Comparison of ENCODE assay signal across 18 cellular contexts in genomic region chr7:127682140-127682539, GRCh38. TPM values are rescaled to one million over a fixed set of nuclear protein-coding genes. Genes with fewer than 3 reads are reported as not detected.
DNase-seq lines count a peak whose midpoint lies in the region; ATAC-seq, FAIRE-seq and TF ChIP-seq lines count a peak whose summit lies in the region.
"Had no signal": no experiment of that assay in that cellular context is flagged by ENCODE, and none has a peak within 500 bp of the region (broad histone marks: within the 10 kb centered on the region; RNA-seq: fewer than 3 reads in every experiment).

No MANE protein-coding gene starts in this region.

- DNase-seq in activated naive CD4-positive, alpha-beta T cell (lab: John Stamatoyannopoulos, UW), result no peak
- DNase-seq in GM12878 (ENCODE audit: low read depth, low spot score), result no peak
- DNase-seq in stimulated activated effector memory CD8-positive, alpha-beta T cell treated with anti-CD3 and anti-CD28 coated beads, Interleukin-12 subunit alpha, Interleukin-12 subunit beta, amount 100 ng/mL, for 72 hours (ENCODE audit: low spot score in 2 of 2), result no peak
- DNase-seq in GM13976 (ENCODE audit: low spot score), result no peak
- DNase-seq in NCI-H187 (lab: John Stamatoyannopoulos, UW), result no peak
- DNase-seq: C1 segment of cervical spinal cord, DND-41, GF-D8, NCI-H2107, NCI-H526 treated with DMSO at 0.1 percent for 48 hours, OCI-M1, SHP77 treated with DMSO at 0.1 percent for 48 hours had no signal

- POLR2A ChIA-PET in GM12878 (lab: Charles Lee), result no interaction called here

- in situ Hi-C loops in GM12878 (cut with MboI) (no loop called here), GM13976 (cut with MboI; ENCODE audit: low sequenced_read_pairs, unreplicated experiment) (no loop called here)

- no peaks in the 10 kb centered on the region for H3K27me3 Mint-ChIP-seq in activated naive CD4-positive, alpha-beta T cell treated with anti-CD3 and anti-CD28 coated beads, Interleukin-2, amount 50 U/mL, for 24 hours
- H3K27me3 Mint-ChIP-seq: IgD-negative memory B cell had no signal

- no peak for TF ChIP-seq RAD21 in GM12878 (IDR thresholded peaks at IDR 0.05; ENCODE audit: insufficient read depth, low read depth, low read length)

- H3K4me3 ChIP-seq in HUES48 (ENCODE audit: low read depth, low read length) (no peak overlapping the region), GM12878 (no peak overlapping the region)

- RAD21 ChIA-PET in GM12878 (lab: Charles Lee; ENCODE audit: unreplicated experiment), result no interaction called here

- no peak for TF ChIP-seq POLR2A in GM12878 (IDR thresholded peaks at IDR 0.05; ENCODE audit: low read depth, low read length)

- no peaks in the 10 kb centered on the region for H3K9me3 ChIP-seq in HUES48 (ENCODE audit: control insufficient read depth, insufficient read depth, low read length)
- H3K9me3 ChIP-seq in GM12878 (replicated peaks; ENCODE audit: control insufficient read depth, insufficient read depth, low read length), result peaks cover 6% of the 10 kb centered on the region; the same call in 2 of the 3 replicates

- no peak for ATAC-seq in GM12878
- ATAC-seq in stimulated activated effector memory CD8-positive, alpha-beta T cell treated with anti-CD3 and anti-CD28 coated beads, Interleukin-12 subunit alpha, Interleukin-12 subunit beta, amount 100 ng/mL, for 72 hours, result no peak
- ATAC-seq: SK-N-SH treated with all-trans-retinoic acid at 6 μM for 48 hours had no signal

- intact Hi-C loops in GM12878 (cut with micrococcal nuclease; ENCODE audit: unreplicated experiment), result no loop called here

- WGBS in GM12878 (ENCODE audit: insufficient coverage, insufficient replicate concordance, low lambda C conversion rate, missing lambda C conversion rate), result 18% methylated on average over 2 of the region's 2 CpGs

- no peak for TF ChIP-seq EP300 in GM12878 (IDR thresholded peaks at IDR 0.05; ENCODE audit: borderline replicate concordance in 1 of 2, control insufficient read depth in 1 of 2, low read depth in 2 of 2, low read length in 2 of 2)

- peaks cover 89% of the 10 kb centered on the region for H3K79me2 ChIP-seq in GM12878 (ENCODE audit: control insufficient read depth, insufficient read depth, low read length)

- SMC1A ChIA-PET in GM12878 (lab: Charles Lee; ENCODE audit: uncharacterized antibody, unreplicated experiment), result interaction anchor here (1.8 kb wide), 1 partner anchor 10 kb away, joined by 6 read pairs; no protein-coding TSS in a partner anchor

- H3K4me1 ChIP-seq in HUES48 (ENCODE audit: control insufficient read depth, insufficient read depth, low read length), result peaks cover 86% of the 10 kb centered on the region
- peaks cover 40% of the 10 kb centered on the region for H3K4me1 ChIP-seq in GM12878 (ENCODE audit: control insufficient read depth, insufficient read depth, low read length)

- H3K4me3 Mint-ChIP-seq in activated naive CD4-positive, alpha-beta T cell treated with anti-CD3 and anti-CD28 coated beads, Interleukin-2, amount 50 U/mL, for 24 hours, result no peak overlapping the region
- no peak overlapping the region for H3K4me3 Mint-ChIP-seq in stimulated activated effector memory CD8-positive, alpha-beta T cell treated with anti-CD3 and anti-CD28 coated beads, Interleukin-12 subunit alpha, Interleukin-12 subunit beta, amount 100 ng/mL, for 72 hours

- peaks cover 6% of the 10 kb centered on the region; the same call in 1 of the 2 replicates for H4K20me1 ChIP-seq in GM12878 (ENCODE audit: control insufficient read depth, insufficient read depth)

- no peak overlapping the region; the same call in 1 of the 2 replicates for H3K4me2 ChIP-seq in GM12878 (ENCODE audit: control insufficient read depth, insufficient read depth)

- H2AFZ ChIP-seq in GM12878 (ENCODE audit: control insufficient read depth, low read depth, low read length), result no peak overlapping the region

- H3K36me3 ChIP-seq in HUES48 (ENCODE audit: control insufficient read depth, insufficient read depth, low read length) (peaks cover 14% of the 10 kb centered on the region), GM12878 (ENCODE audit: control insufficient read depth in 2 of 2, insufficient read depth in 2 of 2, low read length in 1 of 2) (peaks cover 3 to 11% of the 10 kb centered on the region in 2 experiments)

- TF ChIP-seq CTCF in GM12878 (IDR thresholded peaks at IDR 0.05 in 2 of 3, conservative IDR thresholded peaks at IDR 0.05 in 1 of 3; ENCODE audit: control insufficient read depth in 2 of 3, extremely low read depth in 1 of 3, insufficient read depth in 1 of 3, low read depth in 3 of 3, low read length in 3 of 3), result no peak
- TF ChIP-seq CTCF in GM13976 (IDR thresholded peaks at IDR 0.05; ENCODE audit: borderline replicate concordance, control extremely low read depth, extremely low read depth, insufficient read depth, missing control alignments), result no peak

- H3K4me1 Mint-ChIP-seq in activated naive CD4-positive, alpha-beta T cell treated with anti-CD3 and anti-CD28 coated beads, Interleukin-2, amount 50 U/mL, for 24 hours, result peaks cover 63% of the 10 kb centered on the region
- H3K4me1 Mint-ChIP-seq in stimulated activated effector memory CD8-positive, alpha-beta T cell treated with anti-CD3 and anti-CD28 coated beads, Interleukin-12 subunit alpha, Interleukin-12 subunit beta, amount 100 ng/mL, for 72 hours, result peaks cover 76% of the 10 kb centered on the region

- H3K27me3 ChIP-seq in HUES48 (ENCODE audit: control insufficient read depth, insufficient read depth, low read length) (no peaks in the 10 kb centered on the region), GM12878 (replicated peaks in 1 of 2; ENCODE audit: control insufficient read depth in 2 of 2, insufficient read depth in 2 of 2, low read length in 1 of 2) (no peaks in the 10 kb centered on the region)

- CTCF ChIA-PET in GM12878 (lab: Yijun Ruan, JAX), result interaction anchor here (1.4 kb wide), 1 partner anchor 9 kb away, joined by 3 read pairs; no protein-coding TSS in a partner anchor

- H3K27ac Mint-ChIP-seq in activated naive CD4-positive, alpha-beta T cell treated with anti-CD3 and anti-CD28 coated beads, Interleukin-2, amount 50 U/mL, for 24 hours, result peak overlapping the region; percentile 12
- peak overlapping the region; percentile 8 for H3K27ac Mint-ChIP-seq in stimulated activated effector memory CD8-positive, alpha-beta T cell treated with anti-CD3 and anti-CD28 coated beads, Interleukin-12 subunit alpha, Interleukin-12 subunit beta, amount 100 ng/mL, for 72 hours
- H3K27ac Mint-ChIP-seq: IgD-negative memory B cell had no signal

- H3K27ac ChIP-seq in HUES48 (ENCODE audit: low read depth, low read length) (peak overlapping the region; percentile 1), GM12878 (ENCODE audit: control insufficient read depth, insufficient read depth) (no peak overlapping the region)

- peaks cover 45% of the 10 kb centered on the region for H3K36me3 Mint-ChIP-seq in activated naive CD4-positive, alpha-beta T cell treated with anti-CD3 and anti-CD28 coated beads, Interleukin-2, amount 50 U/mL, for 24 hours
- peaks cover 59% of the 10 kb centered on the region for H3K36me3 Mint-ChIP-seq in stimulated activated effector memory CD8-positive, alpha-beta T cell treated with anti-CD3 and anti-CD28 coated beads, Interleukin-12 subunit alpha, Interleukin-12 subunit beta, amount 100 ng/mL, for 72 hours

- BruUV-seq in GM12878 (replicated peaks; lab: Mats Ljungman, UMichigan), result no TSS peak

- no peak overlapping the region for H3K9ac ChIP-seq in HUES48 (ENCODE audit: low read depth, low read length)
- no peak overlapping the region for H3K9ac ChIP-seq in GM12878 (ENCODE audit: control insufficient read depth, insufficient read depth, low read length)

- H3K9me3 Mint-ChIP-seq in activated naive CD4-positive, alpha-beta T cell treated with anti-CD3 and anti-CD28 coated beads, Interleukin-2, amount 50 U/mL, for 24 hours, result peaks cover 7% of the 10 kb centered on the region
- H3K9me3 Mint-ChIP-seq in stimulated activated effector memory CD8-positive, alpha-beta T cell treated with anti-CD3 and anti-CD28 coated beads, Interleukin-12 subunit alpha, Interleukin-12 subunit beta, amount 100 ng/mL, for 72 hours, result peaks cover 6% of the 10 kb centered on the region

- FAIRE-seq in GM12878 (lab: Jason Lieb, UNC), result no peak
- FAIRE-seq: GM19239, H54 had no signal

TF ChIP-seq in GM12878, 131 proteins besides CTCF, POLR2A, EP300 and RAD21 (continues in another document):
- TF ChIP-seq EGR1 (IDR thresholded peaks at IDR 0.05; ENCODE audit: borderline replicate concordance in 1 of 2, low read depth in 2 of 2, low read length in 2 of 2) (no peak), IKZF2 (IDR thresholded peaks at IDR 0.05) (no peak), ATF2 (IDR thresholded peaks at IDR 0.05; ENCODE audit: low read length) (no peak)

RNA-seq across cellular contexts. Expression of gene SND1, which starts 30.1 kb away (rescaled TPM):
- total RNA-seq in GM12878 (2013; cell fraction: nucleolus; rRNA removed), result 424 and 437 TPM in 2 replicates
- total RNA-seq in GM12878 (2014; rRNA removed), result 172 and 173 TPM in 2 replicates
- 137 and 139 TPM in 2 replicates for total RNA-seq in GM12878 (2014; rRNA removed; fragmentation: Illumina TruSeq; extraction: Trizol)
- total RNA-seq in GM12878 (2021), result 269 and 270 TPM in 2 replicates
- 112 TPM for polyA plus RNA-seq in GM12878 (2011; ENCODE audit: low read depth)
- polyA plus RNA-seq in GM12878 (2011; rRNA removed), result 130 and 139 TPM in 2 replicates
- 129 and 148 TPM in 2 replicates for polyA plus RNA-seq in GM12878 (2011; cell fraction: cytosol; rRNA removed)
- 132 and 140 TPM in 2 replicates for polyA plus RNA-seq in GM12878 (2011; cell fraction: nucleus; rRNA removed)
- 186 and 194 TPM in 2 replicates for polyA plus RNA-seq in GM12878 (2012)
- 152 and 163 TPM in 2 replicates for polyA plus RNA-seq in GM12878 (2014; fragmentation: Illumina TruSeq; extraction: Trizol)
- polyA plus RNA-seq in GM12878 (2014; fragmentation: Nextera tagmentation; extraction: Ambion mirVana), result 10 to 100 TPM; 52.4 to 70.0 TPM
- polyA plus RNA-seq in GM12878 (2014; rRNA removed), result 138 and 161 TPM in 2 replicates
- polyA plus RNA-seq in GM12878 (2016; fragmentation: Nextera tagmentation; extraction: Ambion mirVana), result 100 to 1,000 TPM; 214 to 230 TPM
- 228 and 274 TPM in 2 replicates for polyA minus RNA-seq in GM12878 (2011; rRNA and poly(A)+ RNA removed)
- 87.9 and 101 TPM in 2 replicates for polyA minus RNA-seq in GM12878 (2011; cell fraction: cytosol; rRNA and poly(A)+ RNA removed)
- 129 and 207 TPM in 2 replicates for polyA minus RNA-seq in GM12878 (2011; cell fraction: nucleus; rRNA and poly(A)+ RNA removed)
